In the genomic region with DNA sequence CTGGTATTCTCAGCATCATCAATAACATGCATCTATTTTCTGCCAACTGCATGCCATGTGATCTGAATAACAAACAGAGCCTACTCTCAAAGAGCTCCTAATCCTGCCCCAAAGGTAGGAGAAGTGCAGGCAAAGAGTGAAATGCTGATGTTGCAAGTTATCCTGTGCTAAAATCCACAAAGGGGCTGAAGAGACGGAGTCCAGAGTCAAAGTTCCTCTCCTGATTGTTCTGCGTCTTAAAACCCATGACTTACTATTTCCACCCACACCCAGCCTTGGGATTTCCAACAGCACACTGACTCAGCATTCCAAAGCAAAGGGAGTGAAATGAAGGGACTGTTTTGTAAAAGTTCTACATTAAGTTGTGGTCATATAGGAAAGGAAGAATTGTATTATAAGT, we compare ENCODE assay signal across 13 cellular contexts. TPM values are rescaled to one million over a fixed set of nuclear protein-coding genes. Genes with fewer than 3 reads are reported as not detected.
A peak's percentile ranks its signal among the peaks of the same experiment; 100 is the strongest.
DNase-seq lines count a peak whose midpoint lies in the region; FAIRE-seq and TF ChIP-seq lines count a peak whose summit lies in the region.
"Had no signal": no experiment of that assay in that cellular context is flagged by ENCODE, and none has a peak within 500 bp of the region (broad histone marks: within the 10 kb centered on the region; RNA-seq: fewer than 3 reads in every experiment).

No MANE protein-coding gene starts in this region.

- H3K27ac ChIP-seq in esophagus (ENCODE audit: low read depth in 2 of 2, low read length in 1 of 2) = peak overlapping the region; percentile 79 to 84
- no peak overlapping the region for H3K27ac ChIP-seq in stomach
- no peak overlapping the region for H3K27ac ChIP-seq in effector memory CD4-positive, alpha-beta T cell (ENCODE audit: insufficient read depth, low read length, poor library complexity, severe bottlenecking)
- H3K27ac ChIP-seq: gastrocnemius medialis, sigmoid colon had no signal

- DNase-seq in AG10803 (ENCODE audit: low read depth) = peak; percentile 60
- peak; percentile 30 for DNase-seq in RCC 7860 (ENCODE audit: low spot score)
- DNase-seq in mesothelial cell of epicardium (ENCODE audit: low spot score in 2 of 2, unreplicated experiment in 2 of 2) = no peak
- DNase-seq in stomach = no peak
- no peak for DNase-seq in effector memory CD4-positive, alpha-beta T cell
- no peak for DNase-seq in activated CD4-positive, alpha-beta T cell treated with anti-CD3 and anti-CD28 coated beads for 1 hour
- no peak for DNase-seq in NCI-H187 (lab: John Stamatoyannopoulos, UW)
- DNase-seq: gastrocnemius medialis, NCI-H1105 treated with DMSO at 0.1 percent for 48 hours, NCI-H774, sigmoid colon had no signal

- no peak overlapping the region for H3K4me3 ChIP-seq in AG10803 (ENCODE audit: low read length)
- no peak overlapping the region for H3K4me3 ChIP-seq in esophagus (ENCODE audit: low read depth in 1 of 2, low read length in 2 of 2)
- no peak overlapping the region for H3K4me3 ChIP-seq in stomach
- no peak overlapping the region for H3K4me3 ChIP-seq in effector memory CD4-positive, alpha-beta T cell (ENCODE audit: insufficient read depth, low read depth, low read length, poor library complexity, severe bottlenecking)
- H3K4me3 ChIP-seq: BLaER1 treated with 17β-estradiol and CSF1 and Interleukin-3, amounts not matched to agents 10 nM and 100 nM; gastrocnemius medialis; sigmoid colon had no signal

- FAIRE-seq in RCC 7860 (lab: Jason Lieb, UNC) = peak; percentile 48

- no peaks in the 10 kb centered on the region for H3K27me3 ChIP-seq in esophagus (ENCODE audit: control insufficient read depth in 1 of 2, insufficient read depth in 2 of 2, low read length in 2 of 2)
- H3K27me3 ChIP-seq in stomach = no peaks in the 10 kb centered on the region
- H3K27me3 ChIP-seq in effector memory CD4-positive, alpha-beta T cell (replicated peaks; ENCODE audit: control insufficient read depth, insufficient read depth, low read length, poor library complexity, severe bottlenecking) = no peaks in the 10 kb centered on the region
- H3K27me3 ChIP-seq: gastrocnemius medialis, sigmoid colon had no signal

- no peak for TF ChIP-seq EP300 in stomach (IDR thresholded peaks at IDR 0.05)

- intact Hi-C loops in stomach (cut with DNase I; ENCODE audit: low total_unique reads) = no loop called here

- TF ChIP-seq CTCF in AG10803 (conservative IDR thresholded peaks at IDR 0.05; ENCODE audit: low read length) (no peak), mesothelial cell of epicardium (IDR thresholded peaks at IDR 0.05; ENCODE audit: unreplicated experiment) (no peak), stomach (IDR thresholded peaks at IDR 0.05) (no peak)

- peaks cover 9% of the 10 kb centered on the region for H3K4me1 Mint-ChIP-seq in mesothelial cell of epicardium

- no peak overlapping the region for H3K4me3 Mint-ChIP-seq in mesothelial cell of epicardium

- H3K27me3 Mint-ChIP-seq in mesothelial cell of epicardium (ENCODE audit: low read depth) = no peaks in the 10 kb centered on the region

- H3K9me3 ChIP-seq in esophagus (ENCODE audit: control insufficient read depth in 2 of 2, insufficient read depth in 1 of 2, low read depth in 1 of 2, low read length in 1 of 2) = no peaks in the 10 kb centered on the region
- H3K9me3 ChIP-seq in stomach = no peaks in the 10 kb centered on the region
- no peaks in the 10 kb centered on the region for H3K9me3 ChIP-seq in effector memory CD4-positive, alpha-beta T cell (ENCODE audit: control insufficient read depth, low read length)
- H3K9me3 ChIP-seq: gastrocnemius medialis, sigmoid colon had no signal

- TF ChIP-seq POLR2A in stomach (IDR thresholded peaks at IDR 0.05) = no peak

- peak overlapping the region; percentile 18 for H3K27ac Mint-ChIP-seq in mesothelial cell of epicardium

- H3K9me3 Mint-ChIP-seq in mesothelial cell of epicardium = no peaks in the 10 kb centered on the region

- H3K36me3 ChIP-seq in esophagus (ENCODE audit: control insufficient read depth in 2 of 2, insufficient read depth in 2 of 2, low read length in 1 of 2) (no peaks in the 10 kb centered on the region), stomach (no peaks in the 10 kb centered on the region)
- H3K36me3 ChIP-seq in effector memory CD4-positive, alpha-beta T cell (ENCODE audit: control insufficient read depth, insufficient read depth, low read length) = no peaks in the 10 kb centered on the region
- H3K36me3 ChIP-seq: BLaER1 treated with 17β-estradiol and CSF1 and Interleukin-3, amounts not matched to agents 10 nM and 100 nM; gastrocnemius medialis; sigmoid colon had no signal

- H3K4me1 ChIP-seq in esophagus (ENCODE audit: control insufficient read depth in 2 of 2, insufficient read depth in 2 of 2, low read length in 1 of 2) (no peaks in the 10 kb centered on the region), stomach (peaks cover 0 to 9% (median 3%) of the 10 kb centered on the region in 4 donors)
- H3K4me1 ChIP-seq in effector memory CD4-positive, alpha-beta T cell (ENCODE audit: control insufficient read depth, insufficient read depth, low read length, poor library complexity, severe bottlenecking) = no peaks in the 10 kb centered on the region
- H3K4me1 ChIP-seq: gastrocnemius medialis, sigmoid colon had no signal

- H3K36me3 Mint-ChIP-seq in mesothelial cell of epicardium = no peaks in the 10 kb centered on the region

- WGBS in esophagus, 2 donors = 19 to 31% methylated on average over 2 of the region's 2 CpGs
- 23 to 66% (median 49%) methylated on average over 2 of the region's 2 CpGs for WGBS in stomach, 5 donors

RNA-seq across cellular contexts. Expression of a gene that starts 13.6 kb away (rescaled TPM):
- 100 to 1,000 TPM; 426 to 475 TPM for polyA plus RNA-seq in esophagus
- total RNA-seq in mesothelial cell of epicardium = 0.71 TPM in 1 of 3 replicates, not detected in the others
- not detected for total RNA-seq in stomach
- polyA plus RNA-seq in stomach = 100 to 1,000 TPM in 1 of 3 donors, 1 to 10 TPM in 1, not detected in 1; 1.4 to 138 TPM
- total RNA-seq: gastrocnemius medialis had no signal

Comparison
In these comparisons a context has a peak if more than half of its experiments do, and no peak if none do; other contexts are left out.
1. DNase-seq: peak in AG10803 (single experiment) and RCC 7860 (single experiment); none in mesothelial cell of epicardium (0 of 2), stomach (single experiment), effector memory CD4-positive, alpha-beta T cell (0 of 3), activated CD4-positive, alpha-beta T cell treated with anti-CD3 and anti-CD28 coated beads for 1 hour (single experiment) and NCI-H187 (0 of 2).
2. H3K27ac ChIP-seq: peak in esophagus (2 of 2); none in stomach (0 of 5) and effector memory CD4-positive, alpha-beta T cell (single experiment).